Comparison of ENCODE assay signal across 22 cellular contexts in genomic region chr6:17200395-17200794, GRCh38.
DNase-seq lines count a peak whose midpoint lies in the region; ATAC-seq, FAIRE-seq and TF ChIP-seq lines count a peak whose summit lies in the region.
"Had no signal": no experiment of that assay in that cellular context is flagged by ENCODE, and none has a peak within 500 bp of the region (broad histone marks: within the 10 kb centered on the region; RNA-seq: fewer than 3 reads in every experiment).

No MANE protein-coding gene starts in this region.

- no peak for FAIRE-seq in H1 (lab: Jason Lieb, UNC)

- no peak overlapping the region for H3K9ac ChIP-seq in H1 (replicated peaks in 1 of 4; ENCODE audit: extremely low read depth in 1 of 4, low read depth in 3 of 4, low read length in 3 of 4)

- H3K4ac ChIP-seq in H1 (replicated peaks; ENCODE audit: insufficient read length, low read depth, low read length): no peak overlapping the region

- peak overlapping the region; percentile 63; the same call in 1 of the 2 replicates for H4K8ac ChIP-seq in H1 (ENCODE audit: extremely low read depth, insufficient read depth, low read length)

- TF ChIP-seq RAD21 in H1 (IDR thresholded peaks at IDR 0.05 in 1 of 2, conservative IDR thresholded peaks at IDR 0.05 in 1 of 2; ENCODE audit: low read depth in 2 of 2, low read length in 2 of 2): peak; percentile 48 to 60

- no peak overlapping the region for H3K23ac ChIP-seq in H1 (ENCODE audit: insufficient read length)

- no peaks in the 10 kb centered on the region for H3K79me1 ChIP-seq in H1 (ENCODE audit: low read depth, low read length)

- POLR2A ChIA-PET in H1 (lab: Charles Lee; ENCODE audit: partially characterized antibody): interaction anchor here (1.0 kb wide), 1 partner anchor 194 kb away, joined by 3 read pairs; no protein-coding TSS in a partner anchor

- TF ChIP-seq CTCF in 22Rv1 (IDR thresholded peaks at IDR 0.05) (peak; percentile 35), HFF-Myc (IDR thresholded peaks at IDR 0.05; ENCODE audit: low read depth, low read length, missing control alignments) (peak; percentile 7), H1 (IDR thresholded peaks at IDR 0.05; ENCODE audit: control extremely low read depth in 1 of 3, insufficient read depth in 1 of 3, low read depth in 1 of 3, low read length in 3 of 3) (peak; percentile 67 to 74 (median 71))

- H3K4me3 ChIP-seq in HFF-Myc (replicated peaks; ENCODE audit: low read depth, low read length): no peak overlapping the region
- H3K4me3 ChIP-seq in H1 (ENCODE audit: extremely low read depth in 1 of 4, insufficient read depth in 2 of 4, low read depth in 3 of 4, low read length in 4 of 4): peak overlapping the region in 3 of 4 experiments; percentile 16 to 46 (median 26); a peak in 3 of 8 replicates
- H3K4me3 ChIP-seq: dorsolateral prefrontal cortex, esophagus squamous epithelium, stomach had no signal

- H3K23me2 ChIP-seq in H1 (ENCODE audit: low read depth, low read length): no peaks in the 10 kb centered on the region

- H2BK120ac ChIP-seq in H1 (replicated peaks; ENCODE audit: low read depth, low read length): no peak overlapping the region

- H2BK20ac ChIP-seq in H1 (ENCODE audit: low read length): no peak overlapping the region

- no peaks in the 10 kb centered on the region for H4K20me1 ChIP-seq in H1 (replicated peaks in 1 of 2; ENCODE audit: control insufficient read depth in 1 of 2, insufficient read depth in 2 of 2, low read length in 2 of 2)

- no peak overlapping the region for H3K14ac ChIP-seq in H1 (ENCODE audit: insufficient read length)

- WGBS in H1 (ENCODE audit: extremely low coverage in 1 of 2, insufficient coverage in 1 of 2, insufficient read length in 1 of 2, insufficient replicate concordance in 2 of 2, low coverage in 1 of 2, low lambda C conversion rate in 2 of 2, missing lambda C conversion rate in 1 of 2), 2 experiments: 7% methylated on average over 10 of the region's 34 CpGs; no CpG with 5 or more reads in 1 of the 2 experiments

- no peak overlapping the region for H3K27ac ChIP-seq in 22Rv1
- H3K27ac ChIP-seq in H1 (ENCODE audit: low read depth, low read length): no peak overlapping the region
- H3K27ac ChIP-seq: dorsolateral prefrontal cortex, esophagus squamous epithelium, neutrophil, stomach had no signal

- no peak overlapping the region for H4K91ac ChIP-seq in H1 (replicated peaks; ENCODE audit: insufficient read length, low read length)

- H2BK15ac ChIP-seq in H1 (ENCODE audit: low read length): no peak overlapping the region

- DNase-seq in HFF-Myc (ENCODE audit: extremely low read depth, low read depth): no peak
- DNase-seq in H1 (ENCODE audit: low read depth in 1 of 2, low spot score in 2 of 2): peak; percentile 59 to 90
- DNase-seq in iPS-NIHi7 (ENCODE audit: extremely low spot score): peak; percentile 76
- no peak for DNase-seq in activated gamma-delta T cell treated with Interleukin-2 at 50 U/mL for 16 hours
- no peak for DNase-seq in stimulated activated CD8-positive, alpha-beta memory T cell treated with anti-CD3 and anti-CD28 coated beads, Interleukin-4, amount 100 ng/mL, for 48 hours
- DNase-seq: activated CD8-positive, alpha-beta memory T cell treated with anti-CD3 and anti-CD28 coated beads for 24 hours; activated naive CD8-positive, alpha-beta T cell treated with anti-CD3 and anti-CD28 coated beads, Interleukin-2, amount 10 ng/mL, durations not matched to agents 7 days and 5 days; CD8-positive, alpha-beta T cell; DMS79; dorsolateral prefrontal cortex; esophagus squamous epithelium; GOT3; head of caudate nucleus; midbrain; NCI-H2029 treated with DMSO at 0.1 percent for 48 hours; SHP77; stomach had no signal

- no peak for TF ChIP-seq EP300 in H1 (IDR thresholded peaks at IDR 0.05; ENCODE audit: borderline replicate concordance in 1 of 2, low read depth in 2 of 2, low read length in 2 of 2)

- CTCF ChIA-PET in H1 (lab: Charles Lee; ENCODE audit: partially characterized antibody): interaction anchor here (0.6 to 3.3 kb wide), 20 partner anchors 9 to 405 kb away, joined by 3 to 10 read pairs (median 4); no protein-coding TSS in a partner anchor

- H3K4me2 ChIP-seq in H1 (ENCODE audit: insufficient read depth in 1 of 2, low read depth in 2 of 2, low read length in 2 of 2): peak overlapping the region; percentile 3 to 55; a peak in 3 of 4 replicates

- no peaks in the 10 kb centered on the region; a peak in 2 of 7 replicates for H3K4me1 ChIP-seq in H1 (replicated peaks in 1 of 4; ENCODE audit: control insufficient read depth in 3 of 4, insufficient read depth in 4 of 4, low read length in 3 of 4)
- H3K4me1 ChIP-seq: esophagus squamous epithelium, stomach had no signal

- H2BK12ac ChIP-seq in H1 (ENCODE audit: low read depth, low read length): no peak overlapping the region

- no peaks in the 10 kb centered on the region for H3K36me3 ChIP-seq in H1 (ENCODE audit: control insufficient read depth in 2 of 4, insufficient read depth in 4 of 4, low read length in 3 of 4)
- H3K36me3 ChIP-seq: esophagus squamous epithelium, neutrophil, stomach had no signal

- no peak overlapping the region for H4K5ac ChIP-seq in H1 (ENCODE audit: insufficient read length, low read depth, low read length)

- H3K27me3 ChIP-seq in H1 (replicated peaks in 1 of 4; ENCODE audit: control insufficient read depth in 3 of 4, extremely low read depth in 1 of 4, insufficient read depth in 3 of 4, low read length in 3 of 4): peaks cover 2 to 11% (median 5%) of the 10 kb centered on the region in 4 experiments; a peak in 5 of 7 replicates
- H3K27me3 ChIP-seq: neutrophil had no signal

- H3K9me3 ChIP-seq in H1 (ENCODE audit: insufficient read depth in 2 of 2, low read depth in 1 of 2, low read length in 1 of 2): peaks cover 4 to 7% of the 10 kb centered on the region in 2 experiments; a peak in 3 of 4 replicates
- H3K9me3 ChIP-seq: esophagus squamous epithelium, neutrophil had no signal

- ATAC-seq in GM19455 (IDR thresholded peaks at IDR 0.05; ENCODE audit: unreplicated experiment): no peak
- no peak for ATAC-seq in HG02938 (IDR thresholded peaks at IDR 0.05; ENCODE audit: unreplicated experiment)
- ATAC-seq: CD8-positive, alpha-beta T cell; sciatic nerve had no signal

- H3K79me2 ChIP-seq in H1 (ENCODE audit: control insufficient read depth in 1 of 2, insufficient read depth in 2 of 2, low read length in 2 of 2): no peaks in the 10 kb centered on the region

- H2AK5ac ChIP-seq in H1 (ENCODE audit: low read depth, low read length): no peak overlapping the region

- H2BK5ac ChIP-seq in H1 (ENCODE audit: low read depth, low read length): no peak overlapping the region

- no peak overlapping the region; the same call in 1 of the 2 replicates for H3K18ac ChIP-seq in H1 (ENCODE audit: extremely low read depth, low read length)

- H3K56ac ChIP-seq in H1 (replicated peaks; ENCODE audit: insufficient read length, low read depth, low read length): no peak overlapping the region

- 0 out of 2 replicates have a peak overlapping the region, but pooled peaks have one; percentile 15 for H2AFZ ChIP-seq in H1 (ENCODE audit: low read length)

- no peak for TF ChIP-seq POLR2A in H1 (IDR thresholded peaks at IDR 0.05; ENCODE audit: control extremely low read depth in 1 of 2, low read depth in 2 of 2, low read length in 2 of 2)

Comparison
In these comparisons a context has a peak if more than half of its experiments do, and no peak if none do; other contexts are left out.
1. CTCF ChIP-seq: peak in every context shown above with its lines; median percentile 71 in H1; 35 in 22Rv1; 7 in HFF-Myc.
2. DNase-seq: peak in H1 (2 of 2) and iPS-NIHi7 (single experiment); none in HFF-Myc (single experiment), activated gamma-delta T cell treated with Interleukin-2 at 50 U/mL for 16 hours (single experiment) and stimulated activated CD8-positive, alpha-beta memory T cell treated with anti-CD3 and anti-CD28 coated beads, Interleukin-4, amount 100 ng/mL, for 48 hours (single experiment).